8 cellular contexts compared by ENCODE assay signal in the genomic region with DNA sequence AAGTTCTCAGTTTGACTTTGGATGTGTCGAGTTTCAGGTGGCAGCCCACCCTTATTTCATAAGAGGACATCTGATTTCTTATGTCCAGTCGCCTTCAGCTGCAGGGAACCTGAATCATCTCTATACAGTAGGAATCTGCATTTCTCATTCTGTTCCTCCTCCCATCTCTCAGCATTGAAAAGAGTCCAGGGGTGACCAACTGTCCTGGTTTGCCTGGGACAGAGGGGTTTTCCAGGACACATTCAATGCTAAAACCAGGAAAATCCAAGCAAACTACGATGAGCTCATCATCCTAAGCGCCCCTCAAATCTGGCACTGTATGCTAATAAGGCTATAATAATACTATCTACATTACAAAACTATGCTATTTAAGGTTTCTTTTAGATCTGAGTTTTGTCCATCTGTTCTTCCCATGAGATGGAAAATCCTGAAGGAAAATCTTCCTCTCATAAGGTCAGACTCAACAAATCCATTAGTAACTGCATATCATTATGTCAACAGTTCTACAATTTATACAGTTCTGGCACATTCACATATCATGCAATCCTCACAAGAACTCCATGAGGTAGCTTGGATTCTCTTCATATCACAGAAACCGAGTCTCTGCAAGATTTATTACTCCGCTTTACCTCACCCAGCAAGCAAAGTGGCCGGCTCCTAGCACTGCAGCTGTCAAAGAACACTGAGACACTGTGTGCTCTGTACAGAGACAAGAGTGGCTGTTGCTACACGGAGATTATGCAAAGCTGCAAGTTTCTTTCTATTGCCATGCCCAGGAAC. TPM values are rescaled to one million over a fixed set of nuclear protein-coding genes. Genes with fewer than 3 reads are reported as not detected.
A peak's percentile ranks its signal among the peaks of the same experiment; 100 is the strongest.
DNase-seq lines count a peak whose midpoint lies in the region; ATAC-seq and TF ChIP-seq lines count a peak whose summit lies in the region.

No MANE protein-coding gene starts in this region.

- peak; percentile 65 to 72 for TF ChIP-seq POLR2A in Peyer's patch (IDR thresholded peaks at IDR 0.05)

- intact Hi-C loops in heart right ventricle (cut with DNase I): loop anchor here in 7 of 10 donors (5.0 kb wide), 3 partner anchors 49 to 376 kb away; a partner anchor contains a TSS

- H3K4me3 ChIP-seq in Peyer's patch: peak overlapping the region in 2 of 4 donors; percentile 60
- H3K4me3 ChIP-seq in heart right ventricle: peak overlapping the region in 7 of 10 donors; percentile 50 to 75 (median 67)

- WGBS in heart right ventricle, 2 donors: 54 to 62% methylated on average over 8 of the region's 8 CpGs

- TF ChIP-seq CTCF in Peyer's patch (IDR thresholded peaks at IDR 0.05) (peak in 3 of 6 experiments; percentile 29 to 36 (median 29)), heart right ventricle (IDR thresholded peaks at IDR 0.05) (no peak)

- H3K36me3 ChIP-seq in Peyer's patch (no peaks in the 10 kb centered on the region), heart right ventricle (no peaks in the 10 kb centered on the region)

- H3K4me1 ChIP-seq in Peyer's patch (peaks cover 0 to 28% (median 8%) of the 10 kb centered on the region in 4 donors), heart right ventricle (peaks cover 6 to 36% (median 31%) of the 10 kb centered on the region in 9 donors)

- H3K27me3 ChIP-seq in Peyer's patch (no peaks in the 10 kb centered on the region), heart right ventricle (no peaks in the 10 kb centered on the region)

- DNase-seq in LHCN-M2 (ENCODE audit: low read depth): peak; percentile 66
- DNase-seq in Peyer's patch: peak in 2 of 3 donors; percentile 68 to 71
- peak; percentile 26 to 49 for DNase-seq in heart right ventricle
- peak; percentile 87 for DNase-seq in putamen (ENCODE audit: low spot score)
- no peak for DNase-seq in activated T-cell treated with anti-CD3 and anti-CD28 coated beads, Interleukin-2, amount 50 U/mL, for 1 hour
- no peak for DNase-seq in DMS114 treated with DMSO at 0.1 percent for 48 hours (lab: John Stamatoyannopoulos, UW; ENCODE audit: unreplicated experiment)

- ATAC-seq in heart right ventricle: peak in 1 of 8 donors; percentile 32
- ATAC-seq in HG03095 (IDR thresholded peaks at IDR 0.05; ENCODE audit: unreplicated experiment): no peak
- ATAC-seq in GM21786 (IDR thresholded peaks at IDR 0.05; ENCODE audit: unreplicated experiment): no peak

- H3K27ac ChIP-seq in Peyer's patch (peak overlapping the region in 3 of 4 donors; percentile 99), heart right ventricle (peak overlapping the region in 9 of 10 donors; percentile 95 to 100 (median 99))

- H3K9me3 ChIP-seq in Peyer's patch (no peaks in the 10 kb centered on the region), heart right ventricle (no peaks in the 10 kb centered on the region)

RNA-seq across cellular contexts. Expression of a gene that starts 15.6 kb away (rescaled TPM):
- 290 and 350 TPM in 2 replicates for total RNA-seq in LHCN-M2 (2014; rRNA removed)
- 240 TPM for polyA plus RNA-seq in LHCN-M2 (2012)
- 1,000 to 10,000 TPM in 2 of 4 donors, 100 to 1,000 TPM in 2; 407 to 1,329 (median 886) TPM for total RNA-seq in Peyer's patch
- total RNA-seq in heart right ventricle: 100 to 1,000 TPM; 409 to 787 (median 454) TPM
- polyA plus RNA-seq in heart right ventricle: 100 to 1,000 TPM; 293 to 352 TPM

RNA-seq across cellular contexts. Expression of a gene that starts 49.5 kb away (rescaled TPM):
- total RNA-seq in LHCN-M2 (2014; rRNA removed) (4.2 and 5.9 TPM in 2 replicates), Peyer's patch (10 to 100 TPM; 28.2 to 47.0 (median 41.5) TPM), heart right ventricle (10 to 100 TPM; 11.2 to 16.7 (median 13.5) TPM)
- polyA plus RNA-seq in LHCN-M2 (2012): 4.5 TPM
- polyA plus RNA-seq in heart right ventricle: 10 to 100 TPM in 1 of 2 donors, 1 to 10 TPM in 1; 4.3 to 15.9 TPM

Comparison
In these comparisons a context has a peak if more than half of its experiments do, and no peak if none do; other contexts are left out.
1. DNase-seq: peak in LHCN-M2 (single experiment), Peyer's patch (2 of 3), heart right ventricle (2 of 2) and putamen (single experiment); none in activated T-cell treated with anti-CD3 and anti-CD28 coated beads, Interleukin-2, amount 50 U/mL, for 1 hour (single experiment) and DMS114 treated with DMSO at 0.1 percent for 48 hours (single experiment).